30 cellular contexts compared by ENCODE assay signal in the genomic region with DNA sequence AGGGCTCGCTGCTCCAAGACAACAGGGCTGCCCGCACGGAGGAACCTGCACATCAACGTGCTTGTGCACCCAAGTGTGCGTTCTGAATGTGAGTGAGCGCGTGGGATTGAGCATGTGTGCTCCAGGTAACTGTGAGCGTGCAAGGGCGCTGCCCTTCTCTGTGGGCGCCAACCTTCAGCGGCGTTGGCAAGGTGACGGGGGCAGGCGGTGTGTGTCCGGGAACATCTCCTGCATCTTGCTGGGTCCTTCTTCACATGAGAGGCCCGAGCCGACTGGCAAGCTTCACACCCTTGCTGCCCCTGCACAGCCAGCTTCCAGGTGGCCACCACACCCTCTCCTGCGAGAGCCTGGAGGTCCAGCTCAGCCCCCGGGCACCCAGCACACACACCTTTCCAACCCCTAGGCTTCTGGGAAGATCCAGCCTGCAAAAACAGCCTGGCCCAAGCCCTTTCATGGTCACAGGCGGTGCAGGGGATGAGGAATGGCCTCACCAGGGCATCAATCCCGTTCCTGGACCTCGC.
A peak's percentile ranks its signal among the peaks of the same experiment; 100 is the strongest.
DNase-seq lines count a peak whose midpoint lies in the region; ATAC-seq and TF ChIP-seq lines count a peak whose summit lies in the region.
"Had no signal": no experiment of that assay in that cellular context is flagged by ENCODE, and none has a peak within 500 bp of the region (broad histone marks: within the 10 kb centered on the region; RNA-seq: fewer than 3 reads in every experiment).

No MANE protein-coding gene starts in this region.

- H3K9ac ChIP-seq in SK-N-SH = no peak overlapping the region
- H3K9ac ChIP-seq: neural progenitor cell had no signal

- H3K4me3 ChIP-seq in Peyer's patch = no peak overlapping the region
- H3K4me3 ChIP-seq in suprapubic skin = no peak overlapping the region
- no peak overlapping the region for H3K4me3 ChIP-seq in SK-N-SH (ENCODE audit: low read depth in 2 of 2, low read length in 1 of 2)
- H3K4me3 ChIP-seq: body of pancreas, esophagus squamous epithelium, neural progenitor cell, tibial nerve had no signal

- no peaks in the 10 kb centered on the region for H4K20me1 ChIP-seq in SK-N-SH (ENCODE audit: insufficient read depth)

- TF ChIP-seq POLR2A in Peyer's patch (IDR thresholded peaks at IDR 0.05) (no peak), suprapubic skin (IDR thresholded peaks at IDR 0.05) (no peak), GM18505 (IDR thresholded peaks at IDR 0.05; ENCODE audit: borderline replicate concordance, extremely low read depth, insufficient read depth, insufficient read length) (no peak)

- H3K9me3 ChIP-seq in Peyer's patch (no peaks in the 10 kb centered on the region), suprapubic skin (peaks cover 3% of the 10 kb centered on the region), SK-N-SH (no peaks in the 10 kb centered on the region)
- H3K9me3 ChIP-seq: body of pancreas, esophagus squamous epithelium had no signal

- TF ChIP-seq CTCF in Peyer's patch (IDR thresholded peaks at IDR 0.05) (no peak), suprapubic skin (IDR thresholded peaks at IDR 0.05) (no peak), SK-N-SH (IDR thresholded peaks at IDR 0.05) (no peak)

- H3K27ac ChIP-seq in Peyer's patch = no peak overlapping the region
- H3K27ac ChIP-seq in suprapubic skin = no peak overlapping the region
- H3K27ac ChIP-seq in SK-N-SH (ENCODE audit: low read depth in 2 of 2, low read length in 1 of 2) = no peak overlapping the region
- H3K27ac ChIP-seq: body of pancreas, esophagus squamous epithelium, foreskin keratinocyte, neural progenitor cell, tibial nerve had no signal

- TF ChIP-seq EP300 in suprapubic skin (IDR thresholded peaks at IDR 0.05) (no peak), SK-N-SH (IDR thresholded peaks at IDR 0.05; ENCODE audit: borderline replicate concordance in 1 of 2, low read depth in 1 of 2, low read length in 1 of 2) (no peak)

- no peak overlapping the region for H2AFZ ChIP-seq in SK-N-SH (ENCODE audit: low read depth)
- H2AFZ ChIP-seq: neural progenitor cell had no signal

- peaks cover 0 to 48% (median 0%) of the 10 kb centered on the region in 3 donors for H3K36me3 ChIP-seq in Peyer's patch
- H3K36me3 ChIP-seq in suprapubic skin = peaks cover 73% of the 10 kb centered on the region
- peaks cover 2 to 8% of the 10 kb centered on the region in 2 experiments for H3K36me3 ChIP-seq in SK-N-SH (replicated peaks in 1 of 2; ENCODE audit: control insufficient read depth in 1 of 2, insufficient read depth in 2 of 2, low read length in 1 of 2)
- H3K36me3 ChIP-seq: neural progenitor cell had no signal

- WGBS in suprapubic skin = 87% methylated on average over 20 of the region's 22 CpGs
- WGBS in SK-N-SH (ENCODE audit: low lambda C conversion rate) = 89% methylated on average over 13 of the region's 22 CpGs

- no peaks in the 10 kb centered on the region for H3K9me2 ChIP-seq in SK-N-SH

- POLR2A ChIA-PET in SK-N-SH (lab: Yijun Ruan, JAX) = no interaction called here

- H3K79me2 ChIP-seq in SK-N-SH (ENCODE audit: insufficient read depth) = no peaks in the 10 kb centered on the region

- ATAC-seq in left lobe of liver (no peak), GM18505 (IDR thresholded peaks at IDR 0.05; ENCODE audit: unreplicated experiment) (no peak), GM18517 (IDR thresholded peaks at IDR 0.05; ENCODE audit: unreplicated experiment) (no peak)
- ATAC-seq: activated CD4-positive, alpha-beta T cell treated with anti-CD3 and anti-CD28 coated beads for 36 hours; activated CD8-positive, alpha-beta T cell treated with anti-CD3 and anti-CD28 coated beads, Interleukin-2, amount 10 ng/mL, durations not matched to agents 7 days and 5 days; body of pancreas; foreskin keratinocyte; HCT116; PC-3 had no signal

- H3F3A ChIP-seq in SK-N-SH (replicated peaks; ENCODE audit: insufficient read depth) = no peaks in the 10 kb centered on the region

- H3K27me3 ChIP-seq in Peyer's patch (no peaks in the 10 kb centered on the region), suprapubic skin (no peaks in the 10 kb centered on the region), SK-N-SH (ENCODE audit: insufficient read depth) (no peaks in the 10 kb centered on the region)
- H3K27me3 ChIP-seq: body of pancreas, esophagus squamous epithelium, foreskin keratinocyte, neural progenitor cell, tibial nerve had no signal

- DNase-seq in activated CD8-positive, alpha-beta memory T cell treated with anti-CD3 and anti-CD28 coated beads, Interleukin-2, amount 50 U/mL, for 4 hours = peak; percentile 12
- no peak for DNase-seq in activated CD8-positive, alpha-beta memory T cell treated with anti-CD3 and anti-CD28 coated beads for 24 hours
- peak in 2 of 3 donors; percentile 37 to 38 for DNase-seq in Peyer's patch
- peak; percentile 37 for DNase-seq in left lobe of liver (ENCODE audit: low spot score)
- DNase-seq in suprapubic skin (ENCODE audit: low spot score in 2 of 2) = peak; percentile 39 to 49
- DNase-seq in SK-N-SH = no peak
- DNase-seq: 8988T; activated CD4-positive, alpha-beta T cell treated with anti-CD3 and anti-CD28 coated beads for 36 hours; activated CD8-positive, alpha-beta T cell treated with anti-CD3 and anti-CD28 coated beads, Interleukin-2, amount 10 ng/mL, durations not matched to agents 7 days and 5 days; activated gamma-delta T cell; activated T-cell treated with anti-CD3 and anti-CD28 coated beads for 4 hours; cerebellar nuclear complex; esophagus squamous epithelium; foreskin keratinocyte; Kasumi-1; mesenchymal stem cell; NCI-H1417; NCI-H2081; NCI-H2227 treated with DMSO at 0.1 percent for 48 hours; NCI-H69; PC-3; SHP77; stimulated activated CD4-positive, alpha-beta T cell treated with anti-CD3 and anti-CD28 coated beads, Interleukin-4, amount 100 ng/mL, for 24 hours; T-helper 2 cell had no signal

- H3K4me1 ChIP-seq in Peyer's patch = no peaks in the 10 kb centered on the region
- H3K4me1 ChIP-seq in suprapubic skin = no peaks in the 10 kb centered on the region
- H3K4me1 ChIP-seq in SK-N-SH (ENCODE audit: control insufficient read depth in 1 of 2, insufficient read depth in 2 of 2, low read depth in 1 of 2, low read length in 1 of 2) = peaks cover 0 to 7% of the 10 kb centered on the region in 2 experiments; a peak in 1 of 4 replicates
- H3K4me1 ChIP-seq: body of pancreas, esophagus squamous epithelium, foreskin keratinocyte, tibial nerve had no signal

- CTCF ChIA-PET in SK-N-SH (lab: Yijun Ruan, JAX) = no interaction called here

- H3K4me2 ChIP-seq in SK-N-SH = no peak overlapping the region
- H3K4me2 ChIP-seq: neural progenitor cell had no signal

- TF ChIP-seq RAD21 in SK-N-SH (IDR thresholded peaks at IDR 0.05; ENCODE audit: low read length) = no peak

TF ChIP-seq in SK-N-SH, 30 proteins besides CTCF, POLR2A, EP300 and RAD21:
- TF ChIP-seq GABPA (IDR thresholded peaks at IDR 0.05; ENCODE audit: low read depth) (no peak), JUND (IDR thresholded peaks at IDR 0.05) (no peak), RXRA (IDR thresholded peaks at IDR 0.05; ENCODE audit: borderline replicate concordance, low read depth) (no peak), RCOR1 (IDR thresholded peaks at IDR 0.05; ENCODE audit: low read length) (no peak)

Comparison
In these comparisons a context has a peak if more than half of its experiments do, and no peak if none do; other contexts are left out.
1. DNase-seq: peak in activated CD8-positive, alpha-beta memory T cell treated with anti-CD3 and anti-CD28 coated beads, Interleukin-2, amount 50 U/mL, for 4 hours (single experiment), Peyer's patch (2 of 3), left lobe of liver (single experiment) and suprapubic skin (2 of 2); none in activated CD8-positive, alpha-beta memory T cell treated with anti-CD3 and anti-CD28 coated beads for 24 hours (single experiment) and SK-N-SH (single experiment).